8 cellular contexts compared by ENCODE assay signal in the genomic region with DNA sequence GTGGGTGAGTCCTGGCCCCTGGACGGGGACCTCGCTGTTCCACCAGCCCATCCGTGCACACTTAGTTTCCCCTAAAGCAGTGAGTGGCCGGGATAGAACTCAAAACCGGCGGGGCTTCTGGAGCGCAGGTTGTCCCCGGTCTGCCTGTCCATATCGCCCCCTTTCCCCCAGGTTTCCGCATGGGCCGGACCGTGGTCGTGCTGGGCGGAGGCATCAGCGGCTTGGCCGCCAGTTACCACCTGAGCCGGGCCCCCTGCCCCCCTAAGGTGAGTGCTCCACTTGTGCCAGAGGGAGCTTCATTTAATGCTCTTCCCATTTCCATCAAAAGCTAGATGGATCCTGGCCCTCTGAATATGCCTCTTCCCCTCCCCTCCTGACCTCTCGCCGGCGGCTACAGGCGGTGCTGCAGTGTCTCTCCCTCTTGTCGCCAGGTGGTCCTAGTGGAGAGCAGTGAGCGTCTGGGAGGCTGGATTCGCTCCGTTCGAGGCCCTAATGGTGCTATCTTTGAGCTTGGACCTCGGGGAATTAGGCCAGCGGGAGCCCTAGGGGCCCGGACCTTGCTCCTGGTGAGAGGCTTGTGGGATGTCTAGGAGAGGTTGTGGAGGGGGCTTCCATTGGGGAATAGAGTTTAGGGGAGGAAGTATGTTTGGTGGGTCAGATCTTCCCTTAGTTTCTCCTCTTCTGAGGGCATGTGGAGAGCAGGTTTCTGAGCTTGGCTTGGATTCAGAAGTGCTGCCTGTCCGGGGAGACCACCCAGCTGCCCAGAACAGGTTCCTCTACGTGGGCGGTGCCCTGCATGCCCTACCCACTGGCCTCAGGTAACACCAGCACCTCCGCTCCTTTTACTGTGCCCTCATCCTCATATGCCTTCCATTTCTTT. TPM values are rescaled to one million over a fixed set of nuclear protein-coding genes. Genes with fewer than 3 reads are reported as not detected.
DNase-seq lines count a peak whose midpoint lies in the region; ATAC-seq, FAIRE-seq and TF ChIP-seq lines count a peak whose summit lies in the region.

No MANE protein-coding gene starts in this region.

- no peaks in the 10 kb centered on the region for H3K9me3 Mint-ChIP-seq in chondrocyte (ENCODE audit: low read depth)

- H3K27me3 ChIP-seq in lower lobe of right lung (ENCODE audit: low read depth) (no peaks in the 10 kb centered on the region), vagina (no peaks in the 10 kb centered on the region)

- peak overlapping the region; percentile 93 for H3K4me3 ChIP-seq in AG04449 (ENCODE audit: low read depth, low read length)
- H3K4me3 ChIP-seq in lower lobe of right lung, result peak overlapping the region; percentile 78
- H3K4me3 ChIP-seq in vagina, result peak overlapping the region; percentile 74 to 77

- ATAC-seq in lower lobe of right lung, result peak in 1 of 2 donors; percentile 6
- ATAC-seq in HG02763 (IDR thresholded peaks at IDR 0.05; ENCODE audit: unreplicated experiment), result no peak

- intact Hi-C loops in lower lobe of right lung (cut with DNase I) (no loop called here), vagina (cut with DNase I) (no loop called here)

- H3K27ac Mint-ChIP-seq in chondrocyte (ENCODE audit: unreplicated experiment), result peak overlapping the region; percentile 99

- no peak for TF ChIP-seq POLR2A in vagina (IDR thresholded peaks at IDR 0.05)

- POLR2A ChIA-PET in AG04449 (lab: Yijun Ruan, JAX) (interaction anchor here (0.6 to 2.1 kb wide), 5 partner anchors 9 to 153 kb away, joined by 3 to 10 read pairs (median 3); partner anchors contain the start of genes B4GALT3 and NDUFS2), GM10248 (lab: Yijun Ruan, JAX) (interaction anchor here (0.6 to 1.7 kb wide), 7 partner anchors 9 to 121 kb away, joined by 3 to 8 read pairs (median 5); partner anchors contain the start of genes ARHGAP30, NDUFS2, TOMM40L and USF1)

- TF ChIP-seq CTCF in AG04449 (IDR thresholded peaks at IDR 0.05; ENCODE audit: insufficient read depth, low read length, missing control alignments) (no peak), chondrocyte (IDR thresholded peaks at IDR 0.05) (no peak), lower lobe of right lung (IDR thresholded peaks at IDR 0.05) (no peak), vagina (IDR thresholded peaks at IDR 0.05) (no peak), GM10248 (IDR thresholded peaks at IDR 0.05; ENCODE audit: control extremely low read depth, extremely low read depth, low read depth, missing control alignments) (no peak)

- H3K4me1 Mint-ChIP-seq in chondrocyte (ENCODE audit: low read depth), result peaks cover 32% of the 10 kb centered on the region

- H3K27ac ChIP-seq in lower lobe of right lung, result peak overlapping the region; percentile 94
- peak overlapping the region; percentile 88 for H3K27ac ChIP-seq in vagina

- H3K4me1 ChIP-seq in lower lobe of right lung (peaks cover 23% of the 10 kb centered on the region), vagina (peaks cover 33% of the 10 kb centered on the region)

- DNase-seq in AG04449 (ENCODE audit: low read depth, low spot score), result no peak
- no peak for DNase-seq in GM19239 (ENCODE audit: insufficient read length, low spot score)
- DNase-seq in NCI-H2227 treated with DMSO at 0.1 percent for 48 hours (lab: John Stamatoyannopoulos, UW), result peak; percentile 18
- DNase-seq in chondrocyte (ENCODE audit: low spot score), result peak; percentile 78
- no peak for DNase-seq in lower lobe of right lung
- DNase-seq in vagina (ENCODE audit: extremely low spot score in 2 of 2), result peak in 1 of 2 donors; percentile 85
- no peak for DNase-seq in GM10248 (ENCODE audit: extremely low spot score)

- FAIRE-seq in GM19239 (lab: Jason Lieb, UNC), result peak; percentile 44

- H3K36me3 Mint-ChIP-seq in chondrocyte (ENCODE audit: low read depth), result peaks cover 15% of the 10 kb centered on the region

- H3K36me3 ChIP-seq in lower lobe of right lung, result peaks cover 58% of the 10 kb centered on the region
- peaks cover 0 to 38% of the 10 kb centered on the region in 2 donors for H3K36me3 ChIP-seq in vagina

- peak overlapping the region; percentile 89 for H3K4me3 Mint-ChIP-seq in chondrocyte (ENCODE audit: unreplicated experiment)

- no peaks in the 10 kb centered on the region for H3K27me3 Mint-ChIP-seq in chondrocyte (ENCODE audit: low read depth)

- CTCF ChIA-PET in AG04449 (lab: Yijun Ruan, JAX), result interaction anchor here (0.8 to 3.2 kb wide), 13 partner anchors 9 to 215 kb away, joined by 3 to 24 read pairs (median 5); partner anchors contain the start of genes B4GALT3, NDUFS2, TOMM40L and UFC1
- CTCF ChIA-PET in GM10248 (lab: Yijun Ruan, JAX), result interaction anchor here (0.7 to 4.5 kb wide), 20 partner anchors 10 to 272 kb away, joined by 3 to 32 read pairs (median 6); partner anchors contain the start of genes B4GALT3, TOMM40L and UFC1

- H3K9me3 ChIP-seq in lower lobe of right lung, result no peaks in the 10 kb centered on the region
- no peaks in the 10 kb centered on the region for H3K9me3 ChIP-seq in vagina

RNA-seq across cellular contexts. Expression of gene PPOX, which starts 0.7 kb away (rescaled TPM):
- total RNA-seq in chondrocyte, result 21.6 to 38.8 TPM (median 25.6 TPM) in 3 replicates
- 24.1 TPM for total RNA-seq in lower lobe of right lung
- total RNA-seq in vagina, result 16.7 TPM

RNA-seq across cellular contexts. Expression of gene USP21, which starts 7.6 kb away (rescaled TPM):
- total RNA-seq in chondrocyte (15.7 to 24.8 TPM (median 16.0 TPM) in 3 replicates), lower lobe of right lung (32.2 TPM), vagina (19.4 TPM)

RNA-seq across cellular contexts. Expression of gene B4GALT3, which starts 10.4 kb away (rescaled TPM):
- total RNA-seq in chondrocyte, result 22.4 to 23.7 TPM (median 23.0 TPM) in 3 replicates
- total RNA-seq in lower lobe of right lung, result 29.6 TPM
- total RNA-seq in vagina, result 16.2 TPM

RNA-seq across cellular contexts. Expression of gene UFC1, which starts 13.1 kb away (rescaled TPM):
- total RNA-seq in chondrocyte (84.2 to 95.6 TPM (median 89.4 TPM) in 3 replicates), lower lobe of right lung (92.2 TPM), vagina (61.1 TPM)

RNA-seq across cellular contexts. Expression of gene ADAMTS4, which starts 31.9 kb away (rescaled TPM):
- 1.5 to 2.8 TPM (median 2.2 TPM) in 3 replicates for total RNA-seq in chondrocyte
- 1.4 TPM for total RNA-seq in lower lobe of right lung
- total RNA-seq in vagina, result 78.3 TPM

Comparison
In these comparisons a context has a peak if more than half of its experiments do, and no peak if none do; other contexts are left out.
1. DNase-seq: peak in NCI-H2227 treated with DMSO at 0.1 percent for 48 hours (single experiment) and chondrocyte (single experiment); none in AG04449 (single experiment), GM19239 (single experiment), lower lobe of right lung (single experiment) and GM10248 (single experiment).
2. Peak in every context shown above with its lines, with median percentiles within 50 percentile points of each other: H3K4me3 ChIP-seq.